1 cellular context compared by ENCODE assay signal in the genomic region with DNA sequence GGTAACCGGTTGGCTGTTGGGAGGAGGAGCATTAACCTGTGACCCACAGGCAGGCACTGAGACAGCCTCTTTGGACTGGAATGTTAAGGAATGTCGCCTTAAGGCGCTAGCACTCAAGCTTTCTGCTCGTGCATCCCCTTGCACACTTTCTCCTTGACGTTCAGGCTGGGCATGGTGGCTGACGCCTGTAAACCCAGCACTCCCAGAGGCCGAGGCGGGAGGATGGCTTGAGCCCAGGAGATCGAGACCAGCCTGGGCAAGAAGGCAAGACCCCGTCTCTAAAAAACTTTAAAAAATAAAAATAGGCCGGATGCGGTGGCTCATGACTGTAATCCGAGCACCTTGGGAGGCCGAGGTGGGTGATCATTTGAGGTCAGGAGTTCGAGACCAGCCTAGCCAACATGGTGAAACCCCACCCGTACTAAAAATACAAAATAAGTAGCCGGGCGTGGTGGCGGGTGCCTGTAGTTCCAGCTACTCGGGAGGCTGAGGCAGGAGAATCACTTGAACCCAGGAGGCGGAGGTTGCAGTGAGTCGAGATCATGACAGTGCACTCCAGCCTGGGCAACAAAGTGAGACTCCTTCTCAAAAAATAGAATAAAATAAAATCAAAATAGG.
A peak's percentile ranks its signal among the peaks of the same experiment; 100 is the strongest.
TF ChIP-seq lines count a peak whose summit lies in the region.

No MANE protein-coding gene starts in this region.

TF ChIP-seq in K562, 482 proteins besides CTCF, POLR2A, EP300 and RAD21:
- TF ChIP-seq, protein P1, sequence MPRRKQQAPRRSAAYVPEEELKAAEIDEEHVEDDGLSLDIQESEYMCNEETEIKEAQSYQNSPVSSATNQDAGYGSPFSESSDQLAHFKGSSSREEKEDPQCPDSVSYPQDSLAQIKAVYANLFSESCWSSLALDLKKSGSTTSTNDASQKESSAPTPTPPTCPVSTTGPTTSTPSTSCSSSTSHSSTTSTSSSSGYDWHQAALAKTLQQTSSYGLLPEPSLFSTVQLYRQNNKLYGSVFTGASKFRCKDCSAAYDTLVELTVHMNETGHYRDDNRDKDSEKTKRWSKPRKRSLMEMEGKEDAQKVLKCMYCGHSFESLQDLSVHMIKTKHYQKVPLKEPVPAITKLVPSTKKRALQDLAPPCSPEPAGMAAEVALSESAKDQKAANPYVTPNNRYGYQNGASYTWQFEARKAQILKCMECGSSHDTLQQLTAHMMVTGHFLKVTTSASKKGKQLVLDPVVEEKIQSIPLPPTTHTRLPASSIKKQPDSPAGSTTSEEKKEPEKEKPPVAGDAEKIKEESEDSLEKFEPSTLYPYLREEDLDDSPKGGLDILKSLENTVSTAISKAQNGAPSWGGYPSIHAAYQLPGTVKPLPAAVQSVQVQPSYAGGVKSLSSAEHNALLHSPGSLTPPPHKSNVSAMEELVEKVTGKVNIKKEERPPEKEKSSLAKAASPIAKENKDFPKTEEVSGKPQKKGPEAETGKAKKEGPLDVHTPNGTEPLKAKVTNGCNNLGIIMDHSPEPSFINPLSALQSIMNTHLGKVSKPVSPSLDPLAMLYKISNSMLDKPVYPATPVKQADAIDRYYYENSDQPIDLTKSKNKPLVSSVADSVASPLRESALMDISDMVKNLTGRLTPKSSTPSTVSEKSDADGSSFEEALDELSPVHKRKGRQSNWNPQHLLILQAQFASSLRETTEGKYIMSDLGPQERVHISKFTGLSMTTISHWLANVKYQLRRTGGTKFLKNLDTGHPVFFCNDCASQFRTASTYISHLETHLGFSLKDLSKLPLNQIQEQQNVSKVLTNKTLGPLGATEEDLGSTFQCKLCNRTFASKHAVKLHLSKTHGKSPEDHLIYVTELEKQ (CRISPR knock-in tag; IDR thresholded peaks at IDR 0.05) = no peak
- no peak for TF ChIP-seq SIN3A (IDR thresholded peaks at IDR 0.05; ENCODE audit: borderline replicate concordance in 2 of 2, control insufficient read depth in 1 of 2, low read depth in 2 of 2, low read length in 2 of 2)
- TF ChIP-seq SMARCA5 (IDR thresholded peaks at IDR 0.05) = no peak
- TF ChIP-seq, protein P2, sequence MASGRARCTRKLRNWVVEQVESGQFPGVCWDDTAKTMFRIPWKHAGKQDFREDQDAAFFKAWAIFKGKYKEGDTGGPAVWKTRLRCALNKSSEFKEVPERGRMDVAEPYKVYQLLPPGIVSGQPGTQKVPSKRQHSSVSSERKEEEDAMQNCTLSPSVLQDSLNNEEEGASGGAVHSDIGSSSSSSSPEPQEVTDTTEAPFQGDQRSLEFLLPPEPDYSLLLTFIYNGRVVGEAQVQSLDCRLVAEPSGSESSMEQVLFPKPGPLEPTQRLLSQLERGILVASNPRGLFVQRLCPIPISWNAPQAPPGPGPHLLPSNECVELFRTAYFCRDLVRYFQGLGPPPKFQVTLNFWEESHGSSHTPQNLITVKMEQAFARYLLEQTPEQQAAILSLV (tag; IDR thresholded peaks at IDR 0.05) = no peak
- TF ChIP-seq POLR2G (IDR thresholded peaks at IDR 0.05; ENCODE audit: low read depth, low read length) = 0 out of 2 replicates have a peak, but pooled peaks have one; percentile 25
- peak; percentile 56; the same call in 1 of the 2 replicates for TF ChIP-seq RBFOX2 (IDR thresholded peaks at IDR 0.05; ENCODE audit: low read depth, low read length)
- TF ChIP-seq ZNF12 (CRISPR knock-in tag; IDR thresholded peaks at IDR 0.05) = no peak
